ENCODE assay signal across 2 cellular contexts in the genomic region with DNA sequence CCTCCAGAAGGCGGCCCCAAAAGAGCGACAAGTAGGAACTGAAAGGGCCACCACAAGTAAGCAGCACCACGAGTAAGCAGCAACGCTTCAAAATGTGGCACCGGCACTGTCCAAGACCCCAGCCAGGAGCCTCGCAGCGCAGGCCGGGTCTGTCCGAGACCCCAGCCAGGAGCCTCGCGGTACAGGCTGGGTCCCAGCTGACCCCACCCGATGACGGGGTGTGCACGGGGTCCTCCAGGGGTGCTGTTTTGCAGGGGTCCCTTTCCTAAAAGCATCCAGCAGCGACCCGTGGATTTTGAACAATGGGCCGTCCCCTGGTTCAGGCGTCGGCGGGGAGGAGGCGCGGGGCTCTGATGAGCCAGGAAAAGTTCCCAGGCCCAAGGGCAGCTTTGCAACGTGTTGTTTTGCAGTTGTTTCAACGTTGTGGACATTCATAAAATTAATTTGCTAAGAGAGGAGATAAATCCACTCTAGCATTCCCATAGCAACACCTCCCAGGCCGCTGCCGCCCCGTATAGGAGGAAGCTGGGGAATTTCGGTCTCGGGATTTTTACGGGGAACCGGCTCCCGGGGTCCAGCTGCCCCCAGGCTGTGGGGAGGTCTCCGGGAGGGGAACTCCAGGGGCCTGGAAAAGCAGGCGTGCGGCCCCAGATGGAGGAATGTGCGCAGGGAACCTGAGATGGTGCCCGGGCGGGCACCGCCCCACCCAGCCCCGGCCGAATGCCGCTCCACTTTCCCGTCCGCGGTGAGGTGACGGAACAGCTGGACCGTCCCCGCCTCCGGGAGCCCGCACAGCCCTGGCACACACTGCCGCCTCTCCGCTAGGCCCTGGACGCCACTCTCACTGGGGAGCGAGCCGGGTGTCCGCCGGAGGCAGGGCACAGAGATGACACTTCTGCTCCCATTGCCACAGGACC.
TF ChIP-seq lines count a peak whose summit lies in the region.

No MANE protein-coding gene starts in this region.

TF ChIP-seq in GM23338, 12 proteins besides CTCF, POLR2A, EP300 and RAD21:
- no peak for TF ChIP-seq CREB1 (CRISPR knock-in tag; IDR thresholded peaks at IDR 0.05; ENCODE audit: low read depth)

TF ChIP-seq in HEK293, 187 proteins besides CTCF, POLR2A, EP300 and RAD21:
- TF ChIP-seq, protein P1, sequence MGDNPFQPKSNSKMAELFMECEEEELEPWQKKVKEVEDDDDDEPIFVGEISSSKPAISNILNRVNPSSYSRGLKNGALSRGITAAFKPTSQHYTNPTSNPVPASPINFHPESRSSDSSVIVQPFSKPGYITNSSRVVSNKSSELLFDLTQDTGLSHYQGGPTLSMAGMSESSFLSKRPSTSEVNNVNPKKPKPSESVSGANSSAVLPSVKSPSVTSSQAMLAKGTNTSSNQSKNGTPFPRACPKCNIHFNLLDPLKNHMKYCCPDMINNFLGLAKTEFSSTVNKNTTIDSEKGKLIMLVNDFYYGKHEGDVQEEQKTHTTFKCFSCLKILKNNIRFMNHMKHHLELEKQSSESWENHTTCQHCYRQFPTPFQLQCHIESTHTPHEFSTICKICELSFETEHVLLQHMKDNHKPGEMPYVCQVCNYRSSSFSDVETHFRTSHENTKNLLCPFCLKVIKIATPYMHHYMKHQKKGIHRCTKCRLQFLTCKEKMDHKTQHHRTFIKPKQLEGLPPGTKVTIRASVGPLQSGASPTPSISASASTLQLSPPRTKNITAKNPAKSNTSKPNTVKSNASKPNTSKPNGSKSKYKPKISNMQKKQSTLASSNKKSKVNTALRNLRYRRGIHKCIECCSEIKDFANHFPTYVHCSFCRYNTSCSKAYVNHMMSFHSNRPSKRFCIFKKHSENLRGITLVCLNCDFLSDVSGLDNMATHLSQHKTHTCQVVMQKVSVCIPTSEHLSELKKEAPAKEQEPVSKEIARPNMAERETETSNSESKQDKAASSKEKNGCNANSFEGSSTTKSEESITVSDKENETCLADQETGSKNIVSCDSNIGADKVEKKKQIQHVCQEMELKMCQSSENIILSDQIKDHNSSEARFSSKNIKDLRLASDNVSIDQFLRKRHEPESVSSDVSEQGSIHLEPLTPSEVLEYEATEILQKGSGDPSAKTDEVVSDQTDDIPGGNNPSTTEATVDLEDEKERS (tag by site-specific recombination; IDR thresholded peaks at IDR 0.05) = no peak
- peak; percentile 46 for TF ChIP-seq SCRT2 (tag by site-specific recombination; IDR thresholded peaks at IDR 0.05)
- TF ChIP-seq, protein P2, sequence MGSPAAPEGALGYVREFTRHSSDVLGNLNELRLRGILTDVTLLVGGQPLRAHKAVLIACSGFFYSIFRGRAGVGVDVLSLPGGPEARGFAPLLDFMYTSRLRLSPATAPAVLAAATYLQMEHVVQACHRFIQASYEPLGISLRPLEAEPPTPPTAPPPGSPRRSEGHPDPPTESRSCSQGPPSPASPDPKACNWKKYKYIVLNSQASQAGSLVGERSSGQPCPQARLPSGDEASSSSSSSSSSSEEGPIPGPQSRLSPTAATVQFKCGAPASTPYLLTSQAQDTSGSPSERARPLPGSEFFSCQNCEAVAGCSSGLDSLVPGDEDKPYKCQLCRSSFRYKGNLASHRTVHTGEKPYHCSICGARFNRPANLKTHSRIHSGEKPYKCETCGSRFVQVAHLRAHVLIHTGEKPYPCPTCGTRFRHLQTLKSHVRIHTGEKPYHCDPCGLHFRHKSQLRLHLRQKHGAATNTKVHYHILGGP (tag by site-specific recombination; IDR thresholded peaks at IDR 0.05) = no peak
- TF ChIP-seq ZBTB21 (tag by site-specific recombination; IDR thresholded peaks at IDR 0.05) = no peak
- TF ChIP-seq ZNF112 (tag by site-specific recombination; IDR thresholded peaks at IDR 0.05) = no peak
- TF ChIP-seq ZNF211 (tag by site-specific recombination; IDR thresholded peaks at IDR 0.05; ENCODE audit: low read depth) = no peak
